10 cellular contexts compared by ENCODE assay signal in genomic region chr7:128783143-128783799, GRCh38. TPM values are rescaled to one million over a fixed set of nuclear protein-coding genes. Genes with fewer than 3 reads are reported as not detected.
DNase-seq lines count a peak whose midpoint lies in the region; ATAC-seq and TF ChIP-seq lines count a peak whose summit lies in the region.
"Had no signal": no experiment of that assay in that cellular context is flagged by ENCODE, and none has a peak within 500 bp of the region (broad histone marks: within the 10 kb centered on the region; RNA-seq: fewer than 3 reads in every experiment).

No MANE protein-coding gene starts in this region.

- no peak for ATAC-seq in naive thymus-derived CD4-positive, alpha-beta T cell

- H3K27me3 ChIP-seq in MG63, result no peaks in the 10 kb centered on the region
- H3K27me3 ChIP-seq in naive thymus-derived CD4-positive, alpha-beta T cell (ENCODE audit: control insufficient read depth in 2 of 2, insufficient read depth in 2 of 2, low read length in 2 of 2), result no peaks in the 10 kb centered on the region

- H3K9me3 Mint-ChIP-seq in endothelial cell (ENCODE audit: unreplicated experiment) (no peaks in the 10 kb centered on the region), mesothelial cell of epicardium (peaks cover 5% of the 10 kb centered on the region), osteocyte (ENCODE audit: unreplicated experiment) (peaks cover 5% of the 10 kb centered on the region)
- peaks cover 0 to 2% (median 0%) of the 10 kb centered on the region in 11 donors for H3K9me3 Mint-ChIP-seq in naive thymus-derived CD4-positive, alpha-beta T cell
- H3K9me3 Mint-ChIP-seq: central memory CD8-positive, alpha-beta T cell had no signal

- POLR2A ChIA-PET in naive thymus-derived CD4-positive, alpha-beta T cell (lab: Charles Lee), result interaction anchor here (0.5 kb wide), 1 partner anchor 44 kb away, joined by 3 read pairs; the partner anchor contains the start of gene CALU

- peaks cover 7% of the 10 kb centered on the region for H3K27me3 Mint-ChIP-seq in endothelial cell (ENCODE audit: unreplicated experiment)
- peaks cover 13% of the 10 kb centered on the region for H3K27me3 Mint-ChIP-seq in mesothelial cell of epicardium (ENCODE audit: low read depth)
- H3K27me3 Mint-ChIP-seq in naive thymus-derived CD4-positive, alpha-beta T cell, result peaks cover 0 to 26% (median 0%) of the 10 kb centered on the region in 5 donors
- H3K27me3 Mint-ChIP-seq in osteocyte (ENCODE audit: unreplicated experiment), result peaks cover 18% of the 10 kb centered on the region
- H3K27me3 Mint-ChIP-seq: central memory CD8-positive, alpha-beta T cell had no signal

- DNase-seq in MG63 (peak; percentile 67), endothelial cell (ENCODE audit: low spot score) (peak; percentile 74), mesothelial cell of epicardium (ENCODE audit: low spot score in 2 of 2, unreplicated experiment in 2 of 2) (peak; percentile 53 to 78), osteocyte (ENCODE audit: extremely low spot score, unreplicated experiment) (no peak), NCI-H1105 treated with DMSO at 0.1 percent for 48 hours (lab: John Stamatoyannopoulos, UW) (no peak), HuH-7 (ENCODE audit: low spot score) (no peak)
- DNase-seq in naive thymus-derived CD4-positive, alpha-beta T cell, result no peak

- H3K36me3 ChIP-seq in MG63, result no peaks in the 10 kb centered on the region
- H3K36me3 ChIP-seq in naive thymus-derived CD4-positive, alpha-beta T cell (ENCODE audit: control insufficient read depth in 2 of 3, insufficient read depth in 3 of 3, low read length in 3 of 3), result no peaks in the 10 kb centered on the region

- H3K27ac Mint-ChIP-seq in endothelial cell (ENCODE audit: unreplicated experiment), result peak overlapping the region; percentile 61
- peak overlapping the region; percentile 83 for H3K27ac Mint-ChIP-seq in mesothelial cell of epicardium
- H3K27ac Mint-ChIP-seq in naive thymus-derived CD4-positive, alpha-beta T cell, result no peak overlapping the region
- H3K27ac Mint-ChIP-seq in osteocyte (ENCODE audit: unreplicated experiment), result no peak overlapping the region

- no peaks in the 10 kb centered on the region for H3K4me1 ChIP-seq in naive thymus-derived CD4-positive, alpha-beta T cell (ENCODE audit: control insufficient read depth in 2 of 2, insufficient read depth in 2 of 2, low read length in 2 of 2)

- H3K27ac ChIP-seq in C4-2B, result peak overlapping the region; percentile 85
- no peak overlapping the region for H3K27ac ChIP-seq in naive thymus-derived CD4-positive, alpha-beta T cell (ENCODE audit: low read depth, low read length)

- intact Hi-C loops in naive thymus-derived CD4-positive, alpha-beta T cell (cut with micrococcal nuclease), result no loop called here

- H3K4me1 Mint-ChIP-seq in endothelial cell (ENCODE audit: unreplicated experiment) (peaks cover 11% of the 10 kb centered on the region), mesothelial cell of epicardium (peaks cover 6% of the 10 kb centered on the region), osteocyte (ENCODE audit: unreplicated experiment) (no peaks in the 10 kb centered on the region)
- peaks cover 0 to 5% (median 0%) of the 10 kb centered on the region in 7 donors for H3K4me1 Mint-ChIP-seq in naive thymus-derived CD4-positive, alpha-beta T cell
- H3K4me1 Mint-ChIP-seq: central memory CD8-positive, alpha-beta T cell had no signal

- CTCF ChIA-PET in naive thymus-derived CD4-positive, alpha-beta T cell (lab: Charles Lee), result no interaction called here

- H3K36me3 Mint-ChIP-seq in endothelial cell (ENCODE audit: low read depth, unreplicated experiment) (peaks cover 5% of the 10 kb centered on the region), mesothelial cell of epicardium (no peaks in the 10 kb centered on the region), osteocyte (ENCODE audit: unreplicated experiment) (peaks cover 3% of the 10 kb centered on the region)
- H3K36me3 Mint-ChIP-seq in naive thymus-derived CD4-positive, alpha-beta T cell, result no peaks in the 10 kb centered on the region

- no peaks in the 10 kb centered on the region for H3K9me3 ChIP-seq in MG63
- no peaks in the 10 kb centered on the region for H3K9me3 ChIP-seq in naive thymus-derived CD4-positive, alpha-beta T cell (ENCODE audit: control insufficient read depth in 2 of 3, low read length in 3 of 3)

- H3K4me3 Mint-ChIP-seq in endothelial cell (ENCODE audit: unreplicated experiment), result peak overlapping the region; percentile 63
- H3K4me3 Mint-ChIP-seq in mesothelial cell of epicardium, result peak overlapping the region; percentile 62
- no peak overlapping the region for H3K4me3 Mint-ChIP-seq in naive thymus-derived CD4-positive, alpha-beta T cell
- H3K4me3 Mint-ChIP-seq in osteocyte (ENCODE audit: unreplicated experiment), result no peak overlapping the region
- H3K4me3 Mint-ChIP-seq: central memory CD8-positive, alpha-beta T cell had no signal

- no peak overlapping the region for H3K4me3 ChIP-seq in MG63
- no peak overlapping the region for H3K4me3 ChIP-seq in naive thymus-derived CD4-positive, alpha-beta T cell (ENCODE audit: low read length)

- TF ChIP-seq CTCF in C4-2B (conservative IDR thresholded peaks at IDR 0.05), result no peak
- TF ChIP-seq CTCF in endothelial cell (IDR thresholded peaks at IDR 0.05; ENCODE audit: unreplicated experiment), result no peak
- no peak for TF ChIP-seq CTCF in mesothelial cell of epicardium (IDR thresholded peaks at IDR 0.05; ENCODE audit: unreplicated experiment)
- no peak for TF ChIP-seq CTCF in osteocyte (IDR thresholded peaks at IDR 0.05)

RNA-seq across cellular contexts. Expression of gene OPN1SW, which starts 7.7 kb away (rescaled TPM):
- total RNA-seq in MG63 (2014; rRNA removed; shearing (Covaris generic); ENCODE audit: low replicate concordance), result not detected in 2 replicates
- total RNA-seq in endothelial cell (ENCODE audit: unreplicated experiment) (not detected), mesothelial cell of epicardium (not detected in 3 replicates), osteocyte (not detected in 2 replicates)
- total RNA-seq in naive thymus-derived CD4-positive, alpha-beta T cell, result not detected
- polyA plus RNA-seq in naive thymus-derived CD4-positive, alpha-beta T cell, result not detected
- total RNA-seq: subcutaneous adipose tissue had no signal

RNA-seq across cellular contexts. Expression of gene CCDC136, which starts 8.5 kb away (rescaled TPM):
- total RNA-seq in MG63 (2014; rRNA removed; shearing (Covaris generic); ENCODE audit: low replicate concordance), result 0.53 TPM in 1 of 2 replicates, not detected in the other
- 31.5 TPM for total RNA-seq in endothelial cell (ENCODE audit: unreplicated experiment)
- 34.6 to 39.1 TPM (median 34.8 TPM) in 3 replicates for total RNA-seq in mesothelial cell of epicardium
- 10 to 100 TPM in 1 of 5 experiments, 1 to 10 TPM in 4; 6.7 to 14.0 (median 9.6) TPM for total RNA-seq in naive thymus-derived CD4-positive, alpha-beta T cell
- 1 to 10 TPM in 1 of 2 donors, under 1 TPM in 1; 0.70 to 1.6 TPM for polyA plus RNA-seq in naive thymus-derived CD4-positive, alpha-beta T cell
- total RNA-seq in osteocyte, result 10.8 and 13.3 TPM in 2 replicates

RNA-seq across cellular contexts. Expression of gene CALU, which starts 44.1 kb away (rescaled TPM):
- 118 and 161 TPM in 2 replicates for total RNA-seq in MG63 (2014; rRNA removed; shearing (Covaris generic); ENCODE audit: low replicate concordance)
- total RNA-seq in endothelial cell (ENCODE audit: unreplicated experiment) (197 TPM), mesothelial cell of epicardium (193 to 199 TPM (median 194 TPM) in 3 replicates), osteocyte (516 and 530 TPM in 2 replicates)
- 10 to 100 TPM; 18.6 to 36.2 (median 22.6) TPM for total RNA-seq in naive thymus-derived CD4-positive, alpha-beta T cell
- polyA plus RNA-seq in naive thymus-derived CD4-positive, alpha-beta T cell, result 10 to 100 TPM; 19.2 to 22.2 TPM

RNA-seq across cellular contexts. Expression of gene FLNC, which starts 46.9 kb away (rescaled TPM):
- 71.1 and 93.1 TPM in 2 replicates for total RNA-seq in MG63 (2014; rRNA removed; shearing (Covaris generic); ENCODE audit: low replicate concordance)
- total RNA-seq in endothelial cell (ENCODE audit: unreplicated experiment) (7.7 TPM), mesothelial cell of epicardium (176 to 188 TPM (median 184 TPM) in 3 replicates), osteocyte (26.9 and 28.6 TPM in 2 replicates)
- under 1 TPM in 2 of 5 experiments, not detected in 3; 0.05 to 0.19 TPM for total RNA-seq in naive thymus-derived CD4-positive, alpha-beta T cell
- not detected for polyA plus RNA-seq in naive thymus-derived CD4-positive, alpha-beta T cell

Comparison
In these comparisons a context has a peak if more than half of its experiments do, and no peak if none do; other contexts are left out.
1. DNase-seq: peak in MG63 (single experiment), endothelial cell (single experiment) and mesothelial cell of epicardium (2 of 2); none in naive thymus-derived CD4-positive, alpha-beta T cell (0 of 9), osteocyte (single experiment), NCI-H1105 treated with DMSO at 0.1 percent for 48 hours (single experiment) and HuH-7 (single experiment).
2. H3K27ac Mint-ChIP-seq: peak in endothelial cell (single experiment) and mesothelial cell of epicardium (single experiment); none in naive thymus-derived CD4-positive, alpha-beta T cell (0 of 9) and osteocyte (single experiment).
3. H3K4me3 Mint-ChIP-seq: peak in endothelial cell (single experiment) and mesothelial cell of epicardium (single experiment); none in naive thymus-derived CD4-positive, alpha-beta T cell (0 of 10) and osteocyte (single experiment).